Comparison of ENCODE assay signal across 9 cellular contexts in genomic region chr22:22802346-22802970, GRCh38.
DNase-seq lines count a peak whose midpoint lies in the region; TF ChIP-seq lines count a peak whose summit lies in the region.
"Had no signal": no experiment of that assay in that cellular context is flagged by ENCODE, and none has a peak within 500 bp of the region (broad histone marks: within the 10 kb centered on the region; RNA-seq: fewer than 3 reads in every experiment).

No MANE protein-coding gene starts in this region.

- intact Hi-C loops in mammary epithelial cell (cut with micrococcal nuclease) (loop anchor here (10.0 kb wide), 1 partner anchor 82 kb away; the partner anchor contains the start of gene IGLL5), sigmoid colon (cut with DNase I) (no loop called here)

- no peaks in the 10 kb centered on the region for H3K9me3 ChIP-seq in MM.1S (replicated peaks; ENCODE audit: insufficient read depth, low read length)
- no peaks in the 10 kb centered on the region for H3K9me3 ChIP-seq in mammary epithelial cell (replicated peaks; ENCODE audit: insufficient read depth, low read length)
- no peaks in the 10 kb centered on the region for H3K9me3 ChIP-seq in sigmoid colon
- H3K9me3 ChIP-seq: thoracic aorta had no signal

- H3K27me3 ChIP-seq in MM.1S (replicated peaks; ENCODE audit: insufficient read depth, low read length) (no peaks in the 10 kb centered on the region), mammary epithelial cell (ENCODE audit: insufficient read depth, low read length) (no peaks in the 10 kb centered on the region), sigmoid colon (peaks cover 0 to 3% (median 0%) of the 10 kb centered on the region in 3 donors)

- H3K36me3 ChIP-seq in MM.1S (replicated peaks; ENCODE audit: insufficient read depth, low read length) (no peaks in the 10 kb centered on the region), mammary epithelial cell (ENCODE audit: insufficient read depth, low read length) (no peaks in the 10 kb centered on the region), sigmoid colon (no peaks in the 10 kb centered on the region)
- H3K36me3 ChIP-seq: thoracic aorta had no signal

- no peak for TF ChIP-seq POLR2A in sigmoid colon (IDR thresholded peaks at IDR 0.05)

- H3K9me2 ChIP-seq in MM.1S (replicated peaks; ENCODE audit: insufficient read depth, low read length), result no peaks in the 10 kb centered on the region

- no peak overlapping the region for H3K4me2 ChIP-seq in MM.1S (ENCODE audit: low read depth, low read length)
- H3K4me2 ChIP-seq in mammary epithelial cell (ENCODE audit: insufficient read depth, low read depth, low read length), result no peak overlapping the region

- in situ Hi-C loops in mammary epithelial cell (cut with MboI; ENCODE audit: low sequenced_read_pairs in 2 of 2), result no loop called here

- WGBS in mammary epithelial cell (ENCODE audit: low coverage, missing lambda C conversion rate), result 80% methylated on average over 4 of the region's 5 CpGs
- 84 to 86% methylated on average over 5 of the region's 5 CpGs for WGBS in sigmoid colon, 2 donors

- H2AFZ ChIP-seq in MM.1S (ENCODE audit: low read length) (no peak overlapping the region), mammary epithelial cell (ENCODE audit: low read depth, low read length) (no peak overlapping the region)

- no TSS peak for BruUV-seq in mammary epithelial cell (replicated peaks; lab: Mats Ljungman, UMichigan)

- H4K20me1 ChIP-seq in MM.1S (ENCODE audit: insufficient read depth, low read length), result no peaks in the 10 kb centered on the region
- no peaks in the 10 kb centered on the region for H4K20me1 ChIP-seq in mammary epithelial cell (ENCODE audit: insufficient read depth, low read length)

- H3K4me3 ChIP-seq in MM.1S (ENCODE audit: low read length) (no peak overlapping the region), mammary epithelial cell (replicated peaks in 1 of 3; ENCODE audit: insufficient read depth in 1 of 3, low read depth in 2 of 3, low read length in 3 of 3) (no peak overlapping the region), retinal pigment epithelial cell (ENCODE audit: low read length) (no peak overlapping the region), sigmoid colon (no peak overlapping the region)
- H3K4me3 ChIP-seq: thoracic aorta had no signal

- DNase-seq in activated T-cell treated with anti-CD3 and anti-CD28 coated beads for 24 hours (ENCODE audit: low read depth) (peak; percentile 25), activated T-cell treated with anti-CD3 and anti-CD28 coated beads for 4 hours (no peak), MM.1S (peak; percentile 51), mammary epithelial cell (no peak), retinal pigment epithelial cell (ENCODE audit: low read depth) (no peak), sigmoid colon (no peak), cerebellum (ENCODE audit: low spot score) (no peak), UCSD-AML1 (lab: John Stamatoyannopoulos, UW; ENCODE audit: unreplicated experiment) (no peak)

- H3K79me2 ChIP-seq in MM.1S (ENCODE audit: low read length) (no peaks in the 10 kb centered on the region), mammary epithelial cell (ENCODE audit: insufficient read depth, low read length) (no peaks in the 10 kb centered on the region)

- no peak for TF ChIP-seq EP300 in sigmoid colon (IDR thresholded peaks at IDR 0.05)

- TF ChIP-seq CTCF in MM.1S (IDR thresholded peaks at IDR 0.05; ENCODE audit: low read length), result peak; percentile 70
- TF ChIP-seq CTCF in mammary epithelial cell (conservative IDR thresholded peaks at IDR 0.05 in 1 of 2, IDR thresholded peaks at IDR 0.05 in 1 of 2; ENCODE audit: extremely low read depth in 1 of 2, insufficient read depth in 1 of 2, low read depth in 1 of 2, low read length in 2 of 2), result peak; percentile 10 to 19
- TF ChIP-seq CTCF in retinal pigment epithelial cell (conservative IDR thresholded peaks at IDR 0.05; ENCODE audit: low read depth, low read length), result peak; percentile 20
- TF ChIP-seq CTCF in sigmoid colon (IDR thresholded peaks at IDR 0.05), result no peak

- no peak overlapping the region for H3K27ac ChIP-seq in MM.1S (ENCODE audit: low read length)
- no peak overlapping the region for H3K27ac ChIP-seq in mammary epithelial cell (ENCODE audit: insufficient read depth, low read depth, low read length)
- H3K27ac ChIP-seq in sigmoid colon, result no peak overlapping the region
- H3K27ac ChIP-seq: thoracic aorta had no signal

- H3K4me1 ChIP-seq in MM.1S (ENCODE audit: low read length), result peaks cover 13% of the 10 kb centered on the region
- H3K4me1 ChIP-seq in mammary epithelial cell (ENCODE audit: insufficient read depth, low read length), result no peaks in the 10 kb centered on the region
- H3K4me1 ChIP-seq in sigmoid colon, result no peaks in the 10 kb centered on the region

- dilution Hi-C loops in mammary epithelial cell (cut with HindIII; ENCODE audit: low sequenced_read_pairs), result no loop called here

- 0 out of 2 replicates have a peak, but pooled peaks cover 2% of the 10 kb centered on the region for H3F3A ChIP-seq in MM.1S (ENCODE audit: insufficient read depth, low read length)

- H3K9ac ChIP-seq in MM.1S (ENCODE audit: low read length) (no peak overlapping the region), mammary epithelial cell (ENCODE audit: insufficient read depth, low read length) (no peak overlapping the region)

- CTCF ChIA-PET in mammary epithelial cell (lab: Charles Lee; ENCODE audit: low non-redundant PET), result no interaction called here

Comparison
In these comparisons a context has a peak if more than half of its experiments do, and no peak if none do; other contexts are left out.
1. DNase-seq: peak in activated T-cell treated with anti-CD3 and anti-CD28 coated beads for 24 hours (single experiment) and MM.1S (single experiment); none in activated T-cell treated with anti-CD3 and anti-CD28 coated beads for 4 hours (single experiment), mammary epithelial cell (single experiment), retinal pigment epithelial cell (single experiment), sigmoid colon (single experiment), cerebellum (single experiment) and UCSD-AML1 (single experiment).
2. CTCF ChIP-seq: peak in MM.1S (single experiment), mammary epithelial cell (2 of 2) and retinal pigment epithelial cell (single experiment); none in sigmoid colon (0 of 4).